Comparison of ENCODE assay signal across 13 cellular contexts in genomic region chr11:61830318-61831105, GRCh38. TPM values are rescaled to one million over a fixed set of nuclear protein-coding genes. Genes with fewer than 3 reads are reported as not detected.
DNase-seq lines count a peak whose midpoint lies in the region; ATAC-seq and TF ChIP-seq lines count a peak whose summit lies in the region.
"Had no signal": no experiment of that assay in that cellular context is flagged by ENCODE, and none has a peak within 500 bp of the region (broad histone marks: within the 10 kb centered on the region; RNA-seq: fewer than 3 reads in every experiment).

No MANE protein-coding gene starts in this region.

- H3K9ac ChIP-seq in SU-DHL-6 (ENCODE audit: low read length): peak overlapping the region; percentile 81

- H3K4me3 Mint-ChIP-seq in stimulated activated effector memory CD8-positive, alpha-beta T cell treated with anti-CD3 and anti-CD28 coated beads, Interleukin-12 subunit alpha, Interleukin-12 subunit beta, amount 100 ng/mL, for 72 hours: peak overlapping the region; percentile 86

- no peaks in the 10 kb centered on the region for H3K9me3 ChIP-seq in SU-DHL-6 (ENCODE audit: insufficient read depth, low read length)

- no peaks in the 10 kb centered on the region for H3K27me3 ChIP-seq in SU-DHL-6 (ENCODE audit: low read length)

- H4K20me1 ChIP-seq in SU-DHL-6 (ENCODE audit: low read depth, low read length): no peaks in the 10 kb centered on the region

- peaks cover 37% of the 10 kb centered on the region for H3K79me2 ChIP-seq in SU-DHL-6 (ENCODE audit: insufficient read depth, low read length)

- H3K27ac Mint-ChIP-seq in stimulated activated effector memory CD8-positive, alpha-beta T cell treated with anti-CD3 and anti-CD28 coated beads, Interleukin-12 subunit alpha, Interleukin-12 subunit beta, amount 100 ng/mL, for 72 hours: peak overlapping the region; percentile 96

- TF ChIP-seq CTCF in SU-DHL-6 (IDR thresholded peaks at IDR 0.05; ENCODE audit: insufficient read depth, low read length, poor library complexity, severe bottlenecking): no peak
- no peak for TF ChIP-seq CTCF in fibroblast of villous mesenchyme (IDR thresholded peaks at IDR 0.05; ENCODE audit: insufficient read depth, low read depth, low read length)

- H3K36me3 ChIP-seq in SU-DHL-6 (ENCODE audit: low read length): no peaks in the 10 kb centered on the region

- H3K4me2 ChIP-seq in SU-DHL-6 (ENCODE audit: low read depth, low read length, poor library complexity, severe bottlenecking): peak overlapping the region; percentile 84

- H3K27ac ChIP-seq in SU-DHL-6 (ENCODE audit: low read depth, low read length): peak overlapping the region; percentile 75; the same call in 1 of the 2 replicates

- ATAC-seq in stimulated activated effector memory CD8-positive, alpha-beta T cell treated with anti-CD3 and anti-CD28 coated beads, Interleukin-12 subunit alpha, Interleukin-12 subunit beta, amount 100 ng/mL, for 72 hours: no peak
- no peak for ATAC-seq in HG03469 (IDR thresholded peaks at IDR 0.05; ENCODE audit: unreplicated experiment)
- ATAC-seq in GM18858 (IDR thresholded peaks at IDR 0.05; ENCODE audit: unreplicated experiment): no peak

- no peaks in the 10 kb centered on the region for H3K9me3 Mint-ChIP-seq in stimulated activated effector memory CD8-positive, alpha-beta T cell treated with anti-CD3 and anti-CD28 coated beads, Interleukin-12 subunit alpha, Interleukin-12 subunit beta, amount 100 ng/mL, for 72 hours

- H3K4me1 Mint-ChIP-seq in stimulated activated effector memory CD8-positive, alpha-beta T cell treated with anti-CD3 and anti-CD28 coated beads, Interleukin-12 subunit alpha, Interleukin-12 subunit beta, amount 100 ng/mL, for 72 hours: peaks cover 71% of the 10 kb centered on the region

- H2AFZ ChIP-seq in SU-DHL-6 (ENCODE audit: low read depth, low read length, severe bottlenecking): no peak overlapping the region

- peaks cover 9% of the 10 kb centered on the region; the same call in 1 of the 2 replicates for H3F3A ChIP-seq in SU-DHL-6 (ENCODE audit: insufficient read depth)

- no peaks in the 10 kb centered on the region for H3K9me2 ChIP-seq in SU-DHL-6 (replicated peaks; ENCODE audit: insufficient read depth, low read length)

- DNase-seq in NCI-H526 treated with DMSO at 0.1 percent for 48 hours (lab: John Stamatoyannopoulos, UW): peak; percentile 14
- DNase-seq in NCI-H526 (lab: John Stamatoyannopoulos, UW): no peak
- DNase-seq in fibroblast of villous mesenchyme (ENCODE audit: low read depth): peak; percentile 65
- DNase-seq in stimulated activated effector memory CD8-positive, alpha-beta T cell treated with anti-CD3 and anti-CD28 coated beads, Interleukin-12 subunit alpha, Interleukin-12 subunit beta, amount 100 ng/mL, for 72 hours (ENCODE audit: low spot score in 2 of 2): no peak
- DNase-seq in HCEC 1CT: no peak
- DNase-seq: activated T-cell treated with anti-CD3 and anti-CD28 coated beads for 4 hours, AML-193, NCI-H1417 treated with DMSO at 0.1 percent for 48 hours, substantia nigra had no signal

- H3K36me3 Mint-ChIP-seq in stimulated activated effector memory CD8-positive, alpha-beta T cell treated with anti-CD3 and anti-CD28 coated beads, Interleukin-12 subunit alpha, Interleukin-12 subunit beta, amount 100 ng/mL, for 72 hours: peaks cover 27% of the 10 kb centered on the region

- H3K4me3 ChIP-seq in SU-DHL-6 (ENCODE audit: insufficient read depth, low read length, poor library complexity, severe bottlenecking) (peak overlapping the region; percentile 59), fibroblast of villous mesenchyme (ENCODE audit: low read depth, low read length) (peak overlapping the region; percentile 98)
- H3K4me3 ChIP-seq: lung had no signal

RNA-seq across cellular contexts. Expression of gene FADS2, which starts 2.4 kb away (rescaled TPM):
- total RNA-seq in fibroblast of villous mesenchyme: 713 and 741 TPM in 2 replicates

RNA-seq across cellular contexts. Expression of gene FADS1, which starts 13.7 kb away (rescaled TPM):
- total RNA-seq in fibroblast of villous mesenchyme: 190 and 244 TPM in 2 replicates

RNA-seq across cellular contexts. Expression of gene FEN1, which starts 37.8 kb away (rescaled TPM):
- total RNA-seq in fibroblast of villous mesenchyme: 23.8 and 27.6 TPM in 2 replicates

RNA-seq across cellular contexts. Expression of gene TMEM258, which starts 38.1 kb away (rescaled TPM):
- total RNA-seq in fibroblast of villous mesenchyme: 40.6 and 76.4 TPM in 2 replicates

Comparison
In these comparisons a context has a peak if more than half of its experiments do, and no peak if none do; other contexts are left out.
1. DNase-seq: peak in NCI-H526 treated with DMSO at 0.1 percent for 48 hours (single experiment) and fibroblast of villous mesenchyme (single experiment); none in NCI-H526 (0 of 2), stimulated activated effector memory CD8-positive, alpha-beta T cell treated with anti-CD3 and anti-CD28 coated beads, Interleukin-12 subunit alpha, Interleukin-12 subunit beta, amount 100 ng/mL, for 72 hours (0 of 2) and HCEC 1CT (single experiment).